Comparison of ENCODE assay signal across 8 cellular contexts in genomic region chr9:126500600-126501382, GRCh38.
DNase-seq lines count a peak whose midpoint lies in the region; ATAC-seq and TF ChIP-seq lines count a peak whose summit lies in the region.

No MANE protein-coding gene starts in this region.

- ATAC-seq in upper lobe of right lung (peak; percentile 76), GM21526 (IDR thresholded peaks at IDR 0.05; ENCODE audit: low FRiP score, unreplicated experiment) (no peak)

- no peaks in the 10 kb centered on the region for H3K36me3 Mint-ChIP-seq in activated naive CD4-positive, alpha-beta T cell treated with anti-CD3 and anti-CD28 coated beads, Interleukin-2, amount 10 ng/mL, durations not matched to agents 7 days and 5 days

- no peak overlapping the region for H3K4me3 Mint-ChIP-seq in activated naive CD4-positive, alpha-beta T cell treated with anti-CD3 and anti-CD28 coated beads, Interleukin-2, amount 10 ng/mL, durations not matched to agents 7 days and 5 days

- no peak for TF ChIP-seq EP300 in ovary (IDR thresholded peaks at IDR 0.05)

- intact Hi-C loops in ovary (cut with DNase I) (loop anchor here (2.0 to 10.0 kb wide), 6 partner anchors 56 to 284 kb away; no protein-coding TSS in a partner anchor), upper lobe of right lung (cut with DNase I) (loop anchor here (5.0 kb wide), 1 partner anchor 57 kb away; no protein-coding TSS in a partner anchor)

- no peaks in the 10 kb centered on the region for H3K9me3 Mint-ChIP-seq in activated naive CD4-positive, alpha-beta T cell treated with anti-CD3 and anti-CD28 coated beads, Interleukin-2, amount 10 ng/mL, durations not matched to agents 7 days and 5 days

- H3K36me3 ChIP-seq in SJSA1 (peaks cover 3% of the 10 kb centered on the region), ovary (no peaks in the 10 kb centered on the region), upper lobe of right lung (peaks cover 19% of the 10 kb centered on the region)

- H3K4me1 ChIP-seq in SJSA1 (replicated peaks): peaks cover 13% of the 10 kb centered on the region
- peaks cover 5% of the 10 kb centered on the region for H3K4me1 ChIP-seq in ovary (ENCODE audit: insufficient read depth)
- peaks cover 5% of the 10 kb centered on the region for H3K4me1 ChIP-seq in upper lobe of right lung

- no peak overlapping the region for H3K4me3 ChIP-seq in SJSA1
- no peak overlapping the region for H3K4me3 ChIP-seq in ovary
- H3K4me3 ChIP-seq in upper lobe of right lung: no peak overlapping the region

- H3K9me3 ChIP-seq in SJSA1 (replicated peaks) (no peaks in the 10 kb centered on the region), ovary (no peaks in the 10 kb centered on the region), upper lobe of right lung (no peaks in the 10 kb centered on the region)

- DNase-seq in DMS114 treated with DMSO at 0.1 percent for 48 hours (lab: John Stamatoyannopoulos, UW; ENCODE audit: unreplicated experiment) (peak; percentile 55), KG1 (lab: John Stamatoyannopoulos, UW) (peak; percentile 23), SJSA1 (ENCODE audit: low read depth in 1 of 2, low spot score in 2 of 2) (peak; percentile 37 to 69), glomerular visceral epithelial cell (ENCODE audit: extremely low spot score) (peak; percentile 70), ovary (peak; percentile 75 to 87 (median 84)), upper lobe of right lung (peak; percentile 85)
- DNase-seq in activated naive CD4-positive, alpha-beta T cell treated with anti-CD3 and anti-CD28 coated beads, Interleukin-2, amount 10 ng/mL, durations not matched to agents 7 days and 5 days: peak; percentile 77

- TF ChIP-seq POLR2A in ovary (IDR thresholded peaks at IDR 0.05): no peak

- peaks cover 41% of the 10 kb centered on the region for H3K27me3 Mint-ChIP-seq in activated naive CD4-positive, alpha-beta T cell treated with anti-CD3 and anti-CD28 coated beads, Interleukin-2, amount 10 ng/mL, durations not matched to agents 7 days and 5 days

- H3K27ac ChIP-seq in SJSA1 (no peak overlapping the region), ovary (no peak overlapping the region), upper lobe of right lung (no peak overlapping the region)

- H3K4me1 Mint-ChIP-seq in activated naive CD4-positive, alpha-beta T cell treated with anti-CD3 and anti-CD28 coated beads, Interleukin-2, amount 10 ng/mL, durations not matched to agents 7 days and 5 days: peaks cover 2% of the 10 kb centered on the region

- TF ChIP-seq CTCF in ovary (IDR thresholded peaks at IDR 0.05) (peak; percentile 85 to 98 (median 91)), upper lobe of right lung (IDR thresholded peaks at IDR 0.05) (peak; percentile 98)

- CTCF ChIA-PET in activated naive CD4-positive, alpha-beta T cell treated with anti-CD3 and anti-CD28 coated beads, Interleukin-2, amount 10 ng/mL, durations not matched to agents 7 days and 5 days (lab: Charles Lee): interaction anchor here (0.6 to 7.5 kb wide), 13 partner anchors 9 to 201 kb away, joined by 3 to 109 read pairs (median 4); no protein-coding TSS in a partner anchor

- no peaks in the 10 kb centered on the region for H3K27me3 ChIP-seq in SJSA1 (replicated peaks)
- H3K27me3 ChIP-seq in ovary: no peaks in the 10 kb centered on the region
- H3K27me3 ChIP-seq in upper lobe of right lung: no peaks in the 10 kb centered on the region

- WGBS in ovary, 3 donors: 31 to 34% (median 31%) methylated on average over 36 to 37 of the region's 37 CpGs

- no peak overlapping the region for H3K27ac Mint-ChIP-seq in activated naive CD4-positive, alpha-beta T cell treated with anti-CD3 and anti-CD28 coated beads, Interleukin-2, amount 10 ng/mL, durations not matched to agents 7 days and 5 days

Comparison
In these comparisons a context has a peak if more than half of its experiments do, and no peak if none do; other contexts are left out.
1. DNase-seq: peak in every context shown above with its lines; median percentile 85 in upper lobe of right lung; 84 in ovary; 77 in activated naive CD4-positive, alpha-beta T cell treated with anti-CD3 and anti-CD28 coated beads, Interleukin-2, amount 10 ng/mL, durations not matched to agents 7 days and 5 days; 70 in glomerular visceral epithelial cell; 55 in DMS114 treated with DMSO at 0.1 percent for 48 hours; 53 in SJSA1; 23 in KG1.